ENCODE assay signal across 20 cellular contexts in the genomic region with DNA sequence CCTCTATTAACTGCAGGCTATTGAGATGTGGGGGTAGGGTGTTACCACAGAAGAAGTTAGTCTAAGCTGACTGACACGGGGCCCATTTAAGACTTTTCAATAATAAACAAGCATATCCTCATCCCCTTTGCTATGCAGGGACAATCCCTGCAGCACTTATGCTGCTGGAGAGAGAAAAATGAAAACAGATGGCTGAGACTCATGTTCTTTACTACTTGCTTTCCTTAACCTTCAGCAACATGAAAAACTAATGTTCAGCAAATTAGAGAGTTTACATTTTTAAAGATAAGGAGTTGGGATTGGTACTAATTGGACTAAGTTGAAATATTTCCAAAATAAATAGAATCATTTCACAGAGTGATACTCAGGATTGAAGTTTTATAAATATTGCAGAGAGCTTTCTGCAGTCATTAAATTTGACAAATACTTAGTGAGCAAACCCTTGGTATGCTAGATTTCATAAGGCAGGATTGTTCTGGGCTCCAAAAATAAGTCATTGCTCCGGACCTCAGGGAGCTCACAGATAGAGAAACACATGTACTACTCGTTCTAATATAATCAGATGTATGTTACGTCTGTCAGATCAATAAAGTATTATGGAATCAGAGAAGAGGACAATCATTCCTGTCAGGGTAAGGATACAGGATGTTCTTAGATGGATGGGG.
A peak's percentile ranks its signal among the peaks of the same experiment; 100 is the strongest.
DNase-seq lines count a peak whose midpoint lies in the region; ATAC-seq and TF ChIP-seq lines count a peak whose summit lies in the region.
"Had no signal": no experiment of that assay in that cellular context is flagged by ENCODE, and none has a peak within 500 bp of the region (broad histone marks: within the 10 kb centered on the region; RNA-seq: fewer than 3 reads in every experiment).

No MANE protein-coding gene starts in this region.

- ATAC-seq in HG02852 (IDR thresholded peaks at IDR 0.05; ENCODE audit: unreplicated experiment) = no peak
- no peak for ATAC-seq in GM21526 (IDR thresholded peaks at IDR 0.05; ENCODE audit: low FRiP score, unreplicated experiment)
- ATAC-seq: Panc1; stimulated activated effector memory CD8-positive, alpha-beta T cell treated with anti-CD3 and anti-CD28 coated beads, Interleukin-12 subunit alpha, Interleukin-12 subunit beta, amount 100 ng/mL, for 72 hours had no signal

- no peak for TF ChIP-seq CTCF in astrocyte of the spinal cord (IDR thresholded peaks at IDR 0.05; ENCODE audit: low read depth, low read length)

- H3K4me3 ChIP-seq in astrocyte of the spinal cord (ENCODE audit: low read depth, low read length) = no peak overlapping the region
- H3K4me3 ChIP-seq: MG63, thyroid gland had no signal

- in situ Hi-C loops in astrocyte of the spinal cord (cut with HindIII; ENCODE audit: low sequenced_read_pairs) = no loop called here

- DNase-seq in AG08395 (ENCODE audit: low spot score) = peak; percentile 21
- peak; percentile 21 for DNase-seq in GM04504 (ENCODE audit: low read depth)
- DNase-seq in astrocyte of the spinal cord (ENCODE audit: low read depth, low spot score) = peak; percentile 15
- DNase-seq in iris pigment epithelial cell (ENCODE audit: low read depth) = peak; percentile 35
- DNase-seq in COR-L47 (lab: John Stamatoyannopoulos, UW) = no peak
- DNase-seq in NK-92 (lab: John Stamatoyannopoulos, UW; ENCODE audit: unreplicated experiment) = no peak
- DNase-seq: ACHN; activated CD4-positive, CD25-positive, alpha-beta regulatory T cell; brain microvascular endothelial cell; cortex of kidney; left ventricle myocardium superior; MG63; NCI-H146; stimulated activated CD4-positive, alpha-beta T cell treated with anti-CD3 and anti-CD28 coated beads, Interleukin-15, amount 100 ng/mL, for 24 hours; T-helper 9 cell; thyroid gland had no signal

Comparison
In these comparisons a context has a peak if more than half of its experiments do, and no peak if none do; other contexts are left out.
1. DNase-seq: peak in AG08395 (single experiment), GM04504 (single experiment), astrocyte of the spinal cord (single experiment) and iris pigment epithelial cell (single experiment); none in COR-L47 (single experiment) and NK-92 (single experiment).